15 cellular contexts compared by ENCODE assay signal in genomic region chr5:14667770-14668169, GRCh38. TPM values are rescaled to one million over a fixed set of nuclear protein-coding genes. Genes with fewer than 3 reads are reported as not detected.
DNase-seq lines count a peak whose midpoint lies in the region; ATAC-seq and TF ChIP-seq lines count a peak whose summit lies in the region.
"Had no signal": no experiment of that assay in that cellular context is flagged by ENCODE, and none has a peak within 500 bp of the region (broad histone marks: within the 10 kb centered on the region; RNA-seq: fewer than 3 reads in every experiment).

No MANE protein-coding gene starts in this region.

- peaks cover 84% of the 10 kb centered on the region for H3K79me2 ChIP-seq in Karpas-422 (ENCODE audit: low read length)

- TF ChIP-seq CTCF in brain (conservative IDR thresholded peaks at IDR 0.05) (no peak), spleen (IDR thresholded peaks at IDR 0.05 in 8 of 11, conservative IDR thresholded peaks at IDR 0.05 in 3 of 11) (no peak), heart left ventricle (IDR thresholded peaks at IDR 0.05) (no peak)

- CTCF ChIA-PET in activated CD8-positive, alpha-beta memory T cell treated with anti-CD3 and anti-CD28 coated beads, Interleukin-2, amount 10 ng/mL, durations not matched to agents 7 days and 5 days (lab: Charles Lee): interaction anchor here (1.4 to 3.4 kb wide), 6 partner anchors 8 to 325 kb away, joined by 3 to 24 read pairs (median 11); no protein-coding TSS in a partner anchor

- H3K4me1 Mint-ChIP-seq in activated CD8-positive, alpha-beta memory T cell treated with anti-CD3 and anti-CD28 coated beads, Interleukin-2, amount 10 ng/mL, durations not matched to agents 7 days and 5 days: peaks cover 71% of the 10 kb centered on the region
- H3K4me1 Mint-ChIP-seq in brain: peaks cover 69% of the 10 kb centered on the region

- H3K9me2 ChIP-seq in Karpas-422 (replicated peaks; ENCODE audit: insufficient read depth, low read length): no peaks in the 10 kb centered on the region

- H3K27me3 ChIP-seq in Karpas-422 (ENCODE audit: low read length) (no peaks in the 10 kb centered on the region), spleen (replicated peaks in 1 of 7) (no peaks in the 10 kb centered on the region), heart left ventricle (no peaks in the 10 kb centered on the region)
- H3K27me3 ChIP-seq: brain microvascular endothelial cell, neutrophil had no signal

- 50 to 86% (median 76%) methylated on average over 1 of the region's 1 CpG for WGBS in spleen, 5 donors
- WGBS in heart left ventricle, 4 donors: 91 to 100% (median 96%) methylated on average over 1 of the region's 1 CpG

- H3K27ac ChIP-seq in Karpas-422 (ENCODE audit: low read length) (peak overlapping the region; percentile 72), spleen (peak overlapping the region in 5 of 8 donors; percentile 7 to 97 (median 60)), heart left ventricle (peak overlapping the region in 5 of 12 donors; percentile 1 to 98 (median 33))
- H3K27ac ChIP-seq: brain microvascular endothelial cell, neutrophil had no signal

- H3K36me3 Mint-ChIP-seq in activated CD8-positive, alpha-beta memory T cell treated with anti-CD3 and anti-CD28 coated beads, Interleukin-2, amount 10 ng/mL, durations not matched to agents 7 days and 5 days: peaks cover 36% of the 10 kb centered on the region
- peaks cover 4% of the 10 kb centered on the region for H3K36me3 Mint-ChIP-seq in brain

- H3K4me1 ChIP-seq in Karpas-422 (ENCODE audit: low read length): peaks cover 87% of the 10 kb centered on the region
- H3K4me1 ChIP-seq in spleen: peaks cover 58 to 94% (median 90%) of the 10 kb centered on the region in 6 donors
- peaks cover 0 to 85% (median 67%) of the 10 kb centered on the region in 12 donors for H3K4me1 ChIP-seq in heart left ventricle

- H3K4me3 ChIP-seq in Karpas-422 (ENCODE audit: low read length): peak overlapping the region; percentile 27; the same call in 1 of the 2 replicates
- H3K4me3 ChIP-seq in spleen: peak overlapping the region in 1 of 8 donors; percentile 92
- H3K4me3 ChIP-seq in heart left ventricle: peak overlapping the region in 1 of 12 donors; percentile 8
- H3K4me3 ChIP-seq: smooth muscle cell had no signal

- peaks cover 42% of the 10 kb centered on the region for H4K20me1 ChIP-seq in Karpas-422 (ENCODE audit: insufficient read depth, low read depth, low read length)

- H3K27ac Mint-ChIP-seq in activated CD8-positive, alpha-beta memory T cell treated with anti-CD3 and anti-CD28 coated beads, Interleukin-2, amount 10 ng/mL, durations not matched to agents 7 days and 5 days: peak overlapping the region; percentile 94
- peak overlapping the region in 1 of 5 experiments; percentile 38 for H3K27ac Mint-ChIP-seq in brain
- H3K27ac Mint-ChIP-seq: H9 had no signal

- no peak overlapping the region for H2AFZ ChIP-seq in Karpas-422 (ENCODE audit: low read length)

- ATAC-seq in activated CD8-positive, alpha-beta memory T cell treated with anti-CD3 and anti-CD28 coated beads, Interleukin-2, amount 10 ng/mL, durations not matched to agents 7 days and 5 days: no peak
- ATAC-seq in GM18861 (IDR thresholded peaks at IDR 0.05; ENCODE audit: unreplicated experiment) (no peak), heart left ventricle (no peak)
- ATAC-seq: left colon had no signal

- TF ChIP-seq POLR2A in spleen (IDR thresholded peaks at IDR 0.05) (no peak), heart left ventricle (IDR thresholded peaks at IDR 0.05) (no peak)

- no peaks in the 10 kb centered on the region for H3K9me3 ChIP-seq in Karpas-422 (ENCODE audit: low read length)
- no peaks in the 10 kb centered on the region for H3K9me3 ChIP-seq in spleen
- no peaks in the 10 kb centered on the region for H3K9me3 ChIP-seq in heart left ventricle
- H3K9me3 ChIP-seq: neutrophil had no signal

- H3K4me3 Mint-ChIP-seq in activated CD8-positive, alpha-beta memory T cell treated with anti-CD3 and anti-CD28 coated beads, Interleukin-2, amount 10 ng/mL, durations not matched to agents 7 days and 5 days: peak overlapping the region; percentile 96
- peak overlapping the region in 3 of 5 experiments; percentile 13 to 74 (median 18) for H3K4me3 Mint-ChIP-seq in brain
- H3K4me3 Mint-ChIP-seq: H9 had no signal

- H3K36me3 ChIP-seq in Karpas-422 (ENCODE audit: insufficient read depth, low read length): no peaks in the 10 kb centered on the region
- H3K36me3 ChIP-seq in spleen: peaks cover 0 to 6% (median 0%) of the 10 kb centered on the region in 6 donors
- peaks cover 0 to 5% (median 0%) of the 10 kb centered on the region in 9 donors for H3K36me3 ChIP-seq in heart left ventricle
- H3K36me3 ChIP-seq: brain microvascular endothelial cell had no signal

- H3K9me3 Mint-ChIP-seq in activated CD8-positive, alpha-beta memory T cell treated with anti-CD3 and anti-CD28 coated beads, Interleukin-2, amount 10 ng/mL, durations not matched to agents 7 days and 5 days (ENCODE audit: low read depth): no peaks in the 10 kb centered on the region
- H3K9me3 Mint-ChIP-seq in brain: peaks cover 0 to 4% (median 0%) of the 10 kb centered on the region in 5 experiments

- H3K27me3 Mint-ChIP-seq in activated CD8-positive, alpha-beta memory T cell treated with anti-CD3 and anti-CD28 coated beads, Interleukin-2, amount 10 ng/mL, durations not matched to agents 7 days and 5 days: no peaks in the 10 kb centered on the region
- peaks cover 12% of the 10 kb centered on the region for H3K27me3 Mint-ChIP-seq in brain

- peak overlapping the region; percentile 90 for H3K4me2 ChIP-seq in Karpas-422 (ENCODE audit: low read depth, low read length, poor library complexity, severe bottlenecking)
- H3K4me2 ChIP-seq: smooth muscle cell had no signal

- intact Hi-C loops in spleen (cut with DNase I; ENCODE audit: low total_unique reads): no loop called here
- intact Hi-C loops in heart left ventricle (cut with DNase I): no loop called here

- peak overlapping the region; percentile 48 for H3K9ac ChIP-seq in Karpas-422 (ENCODE audit: low read length)

- no peak for DNase-seq in activated CD8-positive, alpha-beta memory T cell treated with anti-CD3 and anti-CD28 coated beads, Interleukin-2, amount 10 ng/mL, durations not matched to agents 7 days and 5 days
- no peak for DNase-seq in activated CD8-positive, alpha-beta memory T cell treated with anti-CD3 and anti-CD28 coated beads, Interleukin-2, amount 50 U/mL, for 4 hours
- DNase-seq in Karpas-422: peak; percentile 42
- no peak for DNase-seq in spleen
- DNase-seq in mesenteric fat pad (ENCODE audit: low spot score): no peak
- no peak for DNase-seq in heart left ventricle
- DNase-seq: brain microvascular endothelial cell, glutamatergic neuron, H9, left colon, NCI-H446 treated with DMSO at 0.1 percent for 48 hours had no signal

RNA-seq across cellular contexts. Expression of gene OTULIN, which starts 3.3 kb away (rescaled TPM):
- total RNA-seq in activated CD8-positive, alpha-beta memory T cell treated with anti-CD3 and anti-CD28 coated beads, Interleukin-2, amount 10 ng/mL, durations not matched to agents 7 days and 5 days: 100 to 1,000 TPM in 1 of 2 experiments, 10 to 100 TPM in 1; 87.8 to 123 TPM
- 27.0 and 31.0 TPM in 2 replicates for total RNA-seq in Karpas-422 (2014; rRNA removed; shearing (Covaris generic); ENCODE audit: low replicate concordance)
- polyA plus RNA-seq in brain (ENCODE audit: insufficient read depth, low read depth, low replicate concordance): 7.8 TPM
- 10 to 100 TPM; 30.1 to 53.7 (median 38.0) TPM for total RNA-seq in spleen
- 1 to 10 TPM; 2.7 to 7.7 (median 4.7) TPM for polyA plus RNA-seq in spleen
- total RNA-seq in mesenteric fat pad: 27.1 TPM
- 10 to 100 TPM; 19.3 to 42.0 (median 27.5) TPM for total RNA-seq in heart left ventricle
- 10 to 100 TPM in 1 of 2 donors, 1 to 10 TPM in 1; 7.6 to 12.4 TPM for polyA plus RNA-seq in heart left ventricle
